In the genomic region with DNA sequence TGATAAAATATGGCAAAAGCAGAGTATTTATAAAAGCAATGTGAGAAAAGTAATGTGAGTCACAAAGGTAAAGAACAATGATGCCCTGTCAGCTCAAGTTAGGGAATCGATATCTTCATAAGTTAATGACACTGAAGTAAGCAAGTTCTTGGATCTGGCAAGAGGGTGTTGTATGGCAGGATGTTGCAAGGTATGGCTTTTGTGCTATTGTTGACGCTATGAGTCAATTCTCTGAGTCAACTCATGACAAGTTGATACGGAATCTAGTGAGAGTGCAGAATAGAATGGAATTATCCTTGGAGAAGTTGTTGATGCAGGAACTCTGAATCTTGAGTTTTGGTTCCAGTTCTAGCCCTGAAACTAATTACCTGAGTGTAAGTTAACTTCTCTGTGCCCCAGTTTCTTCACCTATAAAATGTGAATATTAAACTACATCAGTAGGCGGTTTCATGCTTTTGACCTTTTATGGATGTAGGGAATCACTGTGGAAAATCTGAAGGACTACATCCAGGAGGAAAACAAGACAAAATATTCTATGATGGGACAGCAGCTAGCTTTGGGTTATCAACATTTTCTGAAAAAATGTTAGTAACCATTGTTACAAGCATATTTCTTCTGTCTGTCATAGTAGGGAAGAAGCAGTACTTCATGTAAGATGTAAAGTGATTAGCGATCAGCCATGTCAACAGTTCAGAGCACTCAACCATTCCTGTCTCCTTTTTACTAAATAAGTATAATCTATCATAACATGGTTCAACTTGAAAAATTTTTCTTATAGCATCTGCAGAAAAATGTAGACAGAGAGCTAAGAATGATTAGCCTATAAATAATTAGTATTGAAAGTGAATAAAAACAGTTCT, we compare ENCODE assay signal across 2 cellular contexts.
A peak's percentile ranks its signal among the peaks of the same experiment; 100 is the strongest.
TF ChIP-seq lines count a peak whose summit lies in the region.

No MANE protein-coding gene starts in this region.

TF ChIP-seq in IMR-90, 13 proteins besides CTCF, POLR2A, EP300 and RAD21 (continued from another document):
- TF ChIP-seq FOS (IDR thresholded peaks at IDR 0.05; ENCODE audit: low read depth, low read length) (peak; percentile 96), MAFK (IDR thresholded peaks at IDR 0.05; ENCODE audit: low read depth, low read length) (peak; percentile 59; the same call in 1 of the 2 replicates), RCOR1 (IDR thresholded peaks at IDR 0.05; ENCODE audit: insufficient replicate concordance, low read length) (no peak), CEBPB (IDR thresholded peaks at IDR 0.05; ENCODE audit: low read depth, low read length) (peak; percentile 99), NFE2L2 (IDR thresholded peaks at IDR 0.05; ENCODE audit: low read depth, low read length) (peak; percentile 18; the same call in 1 of the 2 replicates)

TF ChIP-seq in K562, 482 proteins besides CTCF, POLR2A, EP300 and RAD21 (continued from another document):
- no peak for TF ChIP-seq PBX2 (CRISPR knock-in tag; IDR thresholded peaks at IDR 0.05; ENCODE audit: low read depth)
- TF ChIP-seq PBX2 (tag; conservative IDR thresholded peaks at IDR 0.05; ENCODE audit: low read depth), result no peak
- peak; percentile 52 for TF ChIP-seq ATF3 (IDR thresholded peaks at IDR 0.05)
- TF ChIP-seq ATF3 (CRISPR knock-in tag; conservative IDR thresholded peaks at IDR 0.05), result no peak
- no peak for TF ChIP-seq MTA1 (IDR thresholded peaks at IDR 0.05; ENCODE audit: borderline replicate concordance)
- TF ChIP-seq TOE1 (IDR thresholded peaks at IDR 0.05; ENCODE audit: borderline replicate concordance), result no peak
- no peak for TF ChIP-seq TOE1 (CRISPR knock-in tag; IDR thresholded peaks at IDR 0.05; ENCODE audit: borderline replicate concordance, low read depth)
- TF ChIP-seq JUN (IDR thresholded peaks at IDR 0.05; ENCODE audit: borderline replicate concordance, low read depth, low read length), result 0 out of 2 replicates have a peak, but pooled peaks have one; percentile 9
- no peak for TF ChIP-seq JUN (CRISPR knock-in tag; IDR thresholded peaks at IDR 0.05; ENCODE audit: borderline replicate concordance)
- TF ChIP-seq FOSL1 (tag; conservative IDR thresholded peaks at IDR 0.05), result peak; percentile 92
TF ChIP-seq in K562: peak in this region for 4.
